In the genomic region with DNA sequence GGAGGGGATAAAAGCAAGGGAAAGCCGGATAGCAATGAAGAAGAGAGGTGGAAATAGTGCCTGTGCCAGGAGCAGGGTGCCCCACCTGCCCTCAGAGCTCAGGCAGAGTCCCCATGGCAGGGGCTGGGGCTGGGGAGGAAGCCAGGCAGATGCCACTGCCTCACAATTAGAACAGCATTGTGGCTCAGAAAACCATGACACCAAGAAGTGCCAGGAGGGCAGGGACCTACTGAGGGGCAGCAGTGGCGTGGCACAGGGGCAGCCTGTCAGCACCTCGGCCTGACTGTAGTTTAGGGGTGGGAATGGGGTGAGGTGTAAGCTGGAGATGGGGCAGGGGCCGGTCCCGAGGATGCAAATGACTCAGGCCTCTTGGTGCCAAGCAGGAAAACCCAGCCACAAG, we compare ENCODE assay signal across 1 cellular context.
TF ChIP-seq lines count a peak whose summit lies in the region.

No MANE protein-coding gene starts in this region.

TF ChIP-seq in GM23338, 12 proteins besides CTCF, POLR2A, EP300 and RAD21 (continued from another document):
- TF ChIP-seq, protein P1, sequence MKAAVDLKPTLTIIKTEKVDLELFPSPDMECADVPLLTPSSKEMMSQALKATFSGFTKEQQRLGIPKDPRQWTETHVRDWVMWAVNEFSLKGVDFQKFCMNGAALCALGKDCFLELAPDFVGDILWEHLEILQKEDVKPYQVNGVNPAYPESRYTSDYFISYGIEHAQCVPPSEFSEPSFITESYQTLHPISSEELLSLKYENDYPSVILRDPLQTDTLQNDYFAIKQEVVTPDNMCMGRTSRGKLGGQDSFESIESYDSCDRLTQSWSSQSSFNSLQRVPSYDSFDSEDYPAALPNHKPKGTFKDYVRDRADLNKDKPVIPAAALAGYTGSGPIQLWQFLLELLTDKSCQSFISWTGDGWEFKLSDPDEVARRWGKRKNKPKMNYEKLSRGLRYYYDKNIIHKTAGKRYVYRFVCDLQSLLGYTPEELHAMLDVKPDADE (IDR thresholded peaks at IDR 0.05), result no peak
